1 cellular context compared by ENCODE assay signal in genomic region chr15:69222002-69222474, GRCh38.
TF ChIP-seq lines count a peak whose summit lies in the region.

No MANE protein-coding gene starts in this region.

TF ChIP-seq in HepG2, 621 proteins besides CTCF, POLR2A, EP300 and RAD21 (continued from another document and continues in another):
- TF ChIP-seq AKNA (CRISPR knock-in tag; IDR thresholded peaks at IDR 0.05; ENCODE audit: borderline replicate concordance): no peak
- TF ChIP-seq ASH2L (IDR thresholded peaks at IDR 0.05; ENCODE audit: insufficient read length, low read depth, low read length): no peak
- no peak for TF ChIP-seq PHF20 (CRISPR knock-in tag; IDR thresholded peaks at IDR 0.05)
- no peak for TF ChIP-seq FUBP1 (CRISPR knock-in tag; IDR thresholded peaks at IDR 0.05; ENCODE audit: borderline replicate concordance)
- TF ChIP-seq RFXAP (CRISPR knock-in tag; IDR thresholded peaks at IDR 0.05; ENCODE audit: borderline replicate concordance): no peak
- no peak for TF ChIP-seq ZNF784 (CRISPR knock-in tag; IDR thresholded peaks at IDR 0.05; ENCODE audit: borderline replicate concordance)
- TF ChIP-seq ATF2 (CRISPR knock-in tag; IDR thresholded peaks at IDR 0.05): 0 out of 2 replicates have a peak, but pooled peaks have one; percentile 13
- TF ChIP-seq RAD51 (IDR thresholded peaks at IDR 0.05; ENCODE audit: borderline replicate concordance): no peak
- no peak for TF ChIP-seq THAP11 (CRISPR knock-in tag; IDR thresholded peaks at IDR 0.05)
- no peak for TF ChIP-seq TGIF2 (CRISPR knock-in tag; IDR thresholded peaks at IDR 0.05)
- TF ChIP-seq ZNF800 (CRISPR knock-in tag; IDR thresholded peaks at IDR 0.05): no peak
- no peak for TF ChIP-seq SP140L (CRISPR knock-in tag; IDR thresholded peaks at IDR 0.05; ENCODE audit: borderline replicate concordance)
- 0 out of 2 replicates have a peak, but pooled peaks have one; percentile 31 for TF ChIP-seq FOSL2 (CRISPR knock-in tag; IDR thresholded peaks at IDR 0.05)
- no peak for TF ChIP-seq KIAA2018 (CRISPR knock-in tag; IDR thresholded peaks at IDR 0.05; ENCODE audit: borderline replicate concordance)
- TF ChIP-seq ZNF510 (CRISPR knock-in tag; IDR thresholded peaks at IDR 0.05; ENCODE audit: low read depth): no peak
- no peak for TF ChIP-seq SIN3B (IDR thresholded peaks at IDR 0.05; ENCODE audit: low read length)
- TF ChIP-seq ETV5 (CRISPR knock-in tag; IDR thresholded peaks at IDR 0.05; ENCODE audit: borderline replicate concordance): no peak; the same call in 1 of the 2 replicates
- no peak for TF ChIP-seq ELF1 (CRISPR knock-in tag; IDR thresholded peaks at IDR 0.05)
- TF ChIP-seq ZSCAN20 (CRISPR knock-in tag; IDR thresholded peaks at IDR 0.05; ENCODE audit: borderline replicate concordance): no peak
- TF ChIP-seq RELA (CRISPR knock-in tag; IDR thresholded peaks at IDR 0.05): no peak
- no peak for TF ChIP-seq ZNF549 (CRISPR knock-in tag; IDR thresholded peaks at IDR 0.05)
- no peak for TF ChIP-seq PAX8 (CRISPR knock-in tag; IDR thresholded peaks at IDR 0.05; ENCODE audit: borderline replicate concordance)
- no peak for TF ChIP-seq NFE2L1 (CRISPR knock-in tag; IDR thresholded peaks at IDR 0.05; ENCODE audit: borderline replicate concordance)
- no peak for TF ChIP-seq GPBP1L1 (CRISPR knock-in tag; IDR thresholded peaks at IDR 0.05)
- no peak for TF ChIP-seq KDM2A (CRISPR knock-in tag; IDR thresholded peaks at IDR 0.05; ENCODE audit: borderline replicate concordance, low read depth)
- TF ChIP-seq JDP2 (CRISPR knock-in tag; IDR thresholded peaks at IDR 0.05; ENCODE audit: borderline replicate concordance): no peak
- no peak for TF ChIP-seq CBFB (CRISPR knock-in tag; IDR thresholded peaks at IDR 0.05)
- TF ChIP-seq ZSCAN30 (CRISPR knock-in tag; IDR thresholded peaks at IDR 0.05): no peak
- no peak for TF ChIP-seq TP53 (CRISPR knock-in tag; conservative IDR thresholded peaks at IDR 0.05)
- no peak for TF ChIP-seq NR2F6 (IDR thresholded peaks at IDR 0.05)
- TF ChIP-seq NR2F6 (CRISPR knock-in tag; IDR thresholded peaks at IDR 0.05): no peak; the same call in 1 of the 2 replicates
- TF ChIP-seq MAZ (IDR thresholded peaks at IDR 0.05; ENCODE audit: borderline replicate concordance, low read depth, low read length): no peak
- no peak for TF ChIP-seq MAZ (CRISPR knock-in tag; IDR thresholded peaks at IDR 0.05; ENCODE audit: low read depth)
- TF ChIP-seq CBX1 (IDR thresholded peaks at IDR 0.05; ENCODE audit: low read depth): no peak
- no peak for TF ChIP-seq SNAPC5 (CRISPR knock-in tag; IDR thresholded peaks at IDR 0.05; ENCODE audit: borderline replicate concordance)
- TF ChIP-seq GTF2F1 (IDR thresholded peaks at IDR 0.05; ENCODE audit: low read length): no peak
- TF ChIP-seq TEAD3 (CRISPR knock-in tag; optimal IDR thresholded peaks at IDR 0.05; ENCODE audit: borderline replicate concordance): peak; percentile 54
- TF ChIP-seq KLF6 (CRISPR knock-in tag; IDR thresholded peaks at IDR 0.05): no peak
- TF ChIP-seq ZMYM4 (CRISPR knock-in tag; IDR thresholded peaks at IDR 0.05): peak; percentile 68
- peak; percentile 47; the same call in 1 of the 2 replicates for TF ChIP-seq ZBTB43 (CRISPR knock-in tag; conservative IDR thresholded peaks at IDR 0.05)
- no peak for TF ChIP-seq ZNF337 (CRISPR knock-in tag; IDR thresholded peaks at IDR 0.05; ENCODE audit: borderline replicate concordance, low read depth)
